In the genomic region with DNA sequence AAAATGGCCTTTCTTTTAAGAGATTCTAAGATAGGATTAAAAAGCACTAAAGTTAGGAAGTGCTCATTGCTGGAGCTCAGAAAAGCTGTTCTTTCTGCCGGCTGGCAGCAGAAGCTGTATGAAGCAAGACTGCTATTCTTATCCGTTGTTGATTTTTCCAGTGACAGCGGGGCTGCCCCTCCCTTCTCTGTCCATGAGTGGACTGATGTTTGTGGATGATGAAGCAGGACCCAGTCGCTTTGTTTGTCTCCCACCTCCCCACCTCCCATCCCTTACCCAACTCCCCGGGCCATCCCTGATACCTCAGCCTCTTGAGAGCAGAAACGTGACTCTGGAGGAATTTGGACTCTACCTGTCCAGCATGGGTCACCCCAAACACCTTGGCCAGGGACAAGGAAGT, we compare ENCODE assay signal across 14 cellular contexts. TPM values are rescaled to one million over a fixed set of nuclear protein-coding genes. Genes with fewer than 3 reads are reported as not detected.
A peak's percentile ranks its signal among the peaks of the same experiment; 100 is the strongest.
DNase-seq lines count a peak whose midpoint lies in the region; ATAC-seq and TF ChIP-seq lines count a peak whose summit lies in the region.
"Had no signal": no experiment of that assay in that cellular context is flagged by ENCODE, and none has a peak within 500 bp of the region (broad histone marks: within the 10 kb centered on the region; RNA-seq: fewer than 3 reads in every experiment).

No MANE protein-coding gene starts in this region.

- H4K20me1 ChIP-seq in BLaER1: no peaks in the 10 kb centered on the region
- no peaks in the 10 kb centered on the region for H4K20me1 ChIP-seq in mammary epithelial cell (ENCODE audit: insufficient read depth, low read length)

- H3K9ac ChIP-seq in BLaER1: peak overlapping the region; percentile 76
- no peak overlapping the region for H3K9ac ChIP-seq in mammary epithelial cell (ENCODE audit: insufficient read depth, low read length)

- H3K4me3 ChIP-seq in BLaER1 (no peak overlapping the region; the same call in 1 of the 2 replicates), adrenal gland (no peak overlapping the region), heart left ventricle (no peak overlapping the region), mammary epithelial cell (replicated peaks in 1 of 3; ENCODE audit: insufficient read depth in 1 of 3, low read depth in 2 of 3, low read length in 3 of 3) (no peak overlapping the region)
- H3K4me3 ChIP-seq: SJSA1 had no signal

- DNase-seq in adrenal gland: peak in 6 of 7 donors; percentile 60 to 87 (median 74)
- DNase-seq in heart left ventricle: peak in 4 of 5 donors; percentile 59 to 72 (median 66)
- DNase-seq in posterior cingulate gyrus: peak in 8 of 10 donors; percentile 29 to 93 (median 56)
- DNase-seq in LoVo (ENCODE audit: low spot score): no peak
- no peak for DNase-seq in mammary epithelial cell
- DNase-seq in NCI-H1436 treated with DMSO at 0.1 percent for 48 hours (lab: John Stamatoyannopoulos, UW): no peak
- DNase-seq: activated CD8-positive, alpha-beta memory T cell treated with anti-CD3 and anti-CD28 coated beads for 24 hours; CD4-positive, CD25-positive, alpha-beta regulatory T cell; NCI-H1048; stimulated activated naive CD4-positive, alpha-beta T cell treated with Interleukin-2 at 50 U/mL for 16 hours had no signal

- H3K27ac ChIP-seq in BLaER1 (peak overlapping the region; percentile 89), adrenal gland (peak overlapping the region in 2 of 5 donors; percentile 62 to 69), heart left ventricle (peak overlapping the region; percentile 42 to 90 (median 72)), mammary epithelial cell (ENCODE audit: insufficient read depth, low read depth, low read length) (no peak overlapping the region)
- H3K27ac ChIP-seq: SJSA1 had no signal

- no peaks in the 10 kb centered on the region for H3K9me3 ChIP-seq in BLaER1
- H3K9me3 ChIP-seq in adrenal gland (replicated peaks in 1 of 3): no peaks in the 10 kb centered on the region
- no peaks in the 10 kb centered on the region for H3K9me3 ChIP-seq in heart left ventricle
- H3K9me3 ChIP-seq in mammary epithelial cell (replicated peaks; ENCODE audit: insufficient read depth, low read length): no peaks in the 10 kb centered on the region
- H3K9me3 ChIP-seq: SJSA1 had no signal

- TF ChIP-seq CTCF in adrenal gland (IDR thresholded peaks at IDR 0.05) (no peak), heart left ventricle (IDR thresholded peaks at IDR 0.05) (no peak), mammary epithelial cell (conservative IDR thresholded peaks at IDR 0.05 in 1 of 2, IDR thresholded peaks at IDR 0.05 in 1 of 2; ENCODE audit: extremely low read depth in 1 of 2, insufficient read depth in 1 of 2, low read depth in 1 of 2, low read length in 2 of 2) (no peak)

- in situ Hi-C loops in mammary epithelial cell (cut with MboI; ENCODE audit: low sequenced_read_pairs in 2 of 2): loop anchor here in 1 of 2 donors (10.0 kb wide), 1 partner anchor 230 kb away; no protein-coding TSS in a partner anchor

- H3K27me3 ChIP-seq in BLaER1: no peaks in the 10 kb centered on the region
- H3K27me3 ChIP-seq in adrenal gland: no peaks in the 10 kb centered on the region
- no peaks in the 10 kb centered on the region for H3K27me3 ChIP-seq in heart left ventricle
- no peaks in the 10 kb centered on the region for H3K27me3 ChIP-seq in mammary epithelial cell (ENCODE audit: insufficient read depth, low read length)
- H3K27me3 ChIP-seq: SJSA1 had no signal

- no TSS peak for BruUV-seq in mammary epithelial cell (replicated peaks; lab: Mats Ljungman, UMichigan)

- H3K4me1 ChIP-seq in BLaER1: peaks cover 100% of the 10 kb centered on the region
- H3K4me1 ChIP-seq in adrenal gland (replicated peaks in 1 of 2): peaks cover 5 to 31% of the 10 kb centered on the region in 2 donors
- H3K4me1 ChIP-seq in heart left ventricle: peaks cover 6 to 59% (median 43%) of the 10 kb centered on the region in 12 donors
- peaks cover 3% of the 10 kb centered on the region for H3K4me1 ChIP-seq in mammary epithelial cell (ENCODE audit: insufficient read depth, low read length)

- ATAC-seq in heart left ventricle (peak; percentile 70 to 77 (median 76)), GM18498 (IDR thresholded peaks at IDR 0.05; ENCODE audit: unreplicated experiment) (no peak)

- TF ChIP-seq POLR2A in adrenal gland (IDR thresholded peaks at IDR 0.05): no peak
- no peak for TF ChIP-seq POLR2A in heart left ventricle (IDR thresholded peaks at IDR 0.05)

- CTCF ChIA-PET in mammary epithelial cell (lab: Charles Lee; ENCODE audit: low non-redundant PET): interaction anchor here (0.6 kb wide), 2 partner anchors 48 to 207 kb away, joined by 3 to 5 read pairs; no protein-coding TSS in a partner anchor

- intact Hi-C loops in adrenal gland (cut with DNase I) (loop anchor here in 1 of 2 donors (5.0 kb wide), 1 partner anchor 87 kb away; no protein-coding TSS in a partner anchor), heart left ventricle (cut with DNase I) (loop anchor here in 6 of 10 donors (5.0 kb wide), 3 partner anchors 52 to 227 kb away; a partner anchor contains a TSS), posterior cingulate gyrus (cut with DNase I) (loop anchor here (1.0 kb wide), 1 partner anchor 89 kb away; no protein-coding TSS in a partner anchor), mammary epithelial cell (cut with micrococcal nuclease) (no loop called here)

- dilution Hi-C loops in mammary epithelial cell (cut with HindIII; ENCODE audit: low sequenced_read_pairs): no loop called here

- H3K36me3 ChIP-seq in BLaER1 (peaks cover 32% of the 10 kb centered on the region), adrenal gland (replicated peaks in 1 of 2) (peaks cover 0 to 41% of the 10 kb centered on the region in 2 donors), heart left ventricle (peaks cover 0 to 63% (median 36%) of the 10 kb centered on the region in 9 donors), mammary epithelial cell (ENCODE audit: insufficient read depth, low read length) (peaks cover 3% of the 10 kb centered on the region)

- no peak overlapping the region for H2AFZ ChIP-seq in mammary epithelial cell (ENCODE audit: low read depth, low read length)

- WGBS in adrenal gland, 4 donors: 19 to 30% (median 26%) methylated on average over 6 of the region's 6 CpGs
- WGBS in heart left ventricle, 4 donors: 17 to 32% (median 24%) methylated on average over 6 of the region's 6 CpGs
- WGBS in mammary epithelial cell (ENCODE audit: low coverage, missing lambda C conversion rate): 75% methylated on average over 6 of the region's 6 CpGs

- H3K4me2 ChIP-seq in BLaER1: peak overlapping the region; percentile 94
- no peak overlapping the region for H3K4me2 ChIP-seq in mammary epithelial cell (ENCODE audit: insufficient read depth, low read depth, low read length)

- no peaks in the 10 kb centered on the region for H3K79me2 ChIP-seq in mammary epithelial cell (ENCODE audit: insufficient read depth, low read length)

RNA-seq across cellular contexts. Expression of a gene that starts 10.3 kb away (rescaled TPM):
- total RNA-seq in adrenal gland (1 to 10 TPM in 3 of 8 donors, under 1 TPM in 1, not detected in 4; 0.50 to 6.5 (median 2.2) TPM), heart left ventricle (100 to 1,000 TPM in 2 of 9 donors, 10 to 100 TPM in 7; 13.5 to 207 (median 32.4) TPM), mammary epithelial cell (not detected)
- polyA plus RNA-seq in adrenal gland (100 to 1,000 TPM in 1 of 3 donors, 10 to 100 TPM in 1, 1 to 10 TPM in 1; 1.4 to 128 (median 79.3) TPM), heart left ventricle (100 to 1,000 TPM in 1 of 2 donors, 10 to 100 TPM in 1; 31.0 to 183 TPM), mammary epithelial cell (0.18 TPM)
- not detected for polyA minus RNA-seq in mammary epithelial cell
- total RNA-seq: bronchial epithelial cell, SJSA1 had no signal

RNA-seq across cellular contexts. Expression of a gene that starts 14.7 kb away (rescaled TPM):
- total RNA-seq in adrenal gland (100 to 1,000 TPM in 2 of 8 donors, 10 to 100 TPM in 6; 17.2 to 221 (median 45.5) TPM), heart left ventricle (10 to 100 TPM in 1 of 9 donors, 1 to 10 TPM in 8; 1.4 to 11.2 (median 4.3) TPM), mammary epithelial cell (1 to 10 TPM; 2.0 to 2.1 TPM)
- polyA plus RNA-seq in adrenal gland (10 to 100 TPM; 10.6 to 71.6 (median 70.7) TPM), heart left ventricle (1 to 10 TPM in 1 of 2 donors, under 1 TPM in 1; 0.76 to 4.1 TPM), mammary epithelial cell (0.88 TPM)
- not detected for polyA minus RNA-seq in mammary epithelial cell
- total RNA-seq: SJSA1 had no signal

RNA-seq across cellular contexts. Expression of a gene that starts 50.6 kb away (rescaled TPM):
- total RNA-seq in adrenal gland (10 to 100 TPM in 1 of 8 donors, 1 to 10 TPM in 6, under 1 TPM in 1; 0.18 to 31.7 (median 2.2) TPM), heart left ventricle (1 to 10 TPM in 1 of 9 donors, under 1 TPM in 8; 0.13 to 1.6 (median 0.65) TPM), mammary epithelial cell (not detected)
- polyA plus RNA-seq in adrenal gland (1 to 10 TPM in 2 of 3 donors, under 1 TPM in 1; 0.97 to 9.2 (median 4.6) TPM), heart left ventricle (under 1 TPM; 0.19 to 0.76 TPM), mammary epithelial cell (not detected)
- polyA minus RNA-seq in mammary epithelial cell: not detected
- total RNA-seq: bronchial epithelial cell; CD4-positive, CD25-positive, alpha-beta regulatory T cell had no signal

RNA-seq across cellular contexts. Expression of a gene that starts 52.2 kb away (rescaled TPM):
- total RNA-seq in adrenal gland: 10 to 100 TPM; 16.4 to 42.8 (median 22.2) TPM
- polyA plus RNA-seq in adrenal gland: 10 to 100 TPM; 15.4 to 28.2 (median 25.7) TPM
- 10 to 100 TPM in 4 of 9 donors, 1 to 10 TPM in 5; 4.4 to 17.1 (median 10.0) TPM for total RNA-seq in heart left ventricle
- polyA plus RNA-seq in heart left ventricle: 1 to 10 TPM; 3.4 to 4.5 TPM
- total RNA-seq in mammary epithelial cell: 10 to 100 TPM; 14.7 to 20.9 TPM
- polyA plus RNA-seq in mammary epithelial cell: 12.1 TPM
- 19.7 TPM for polyA minus RNA-seq in mammary epithelial cell

Comparison
In these comparisons a context has a peak if more than half of its experiments do, and no peak if none do; other contexts are left out.
1. DNase-seq: peak in adrenal gland (6 of 7), heart left ventricle (4 of 5) and posterior cingulate gyrus (8 of 10); none in LoVo (single experiment), mammary epithelial cell (single experiment) and NCI-H1436 treated with DMSO at 0.1 percent for 48 hours (single experiment).